Comparison of ENCODE assay signal across 29 cellular contexts in genomic region chr1:44717196-44717595, GRCh38. TPM values are rescaled to one million over a fixed set of nuclear protein-coding genes. Genes with fewer than 3 reads are reported as not detected.
A peak's percentile ranks its signal among the peaks of the same experiment; 100 is the strongest.
DNase-seq lines count a peak whose midpoint lies in the region; ATAC-seq and TF ChIP-seq lines count a peak whose summit lies in the region.
"Had no signal": no experiment of that assay in that cellular context is flagged by ENCODE, and none has a peak within 500 bp of the region (broad histone marks: within the 10 kb centered on the region; RNA-seq: fewer than 3 reads in every experiment).

No MANE protein-coding gene starts in this region.

- no peaks in the 10 kb centered on the region for H3K36me3 Mint-ChIP-seq in CD4-positive, CD25-positive, alpha-beta regulatory T cell
- no peaks in the 10 kb centered on the region for H3K36me3 Mint-ChIP-seq in natural killer cell
- H3K36me3 Mint-ChIP-seq: activated naive CD4-positive, alpha-beta T cell treated with anti-CD3 and anti-CD28 coated beads, Interleukin-2, amount 50 U/mL, for 24 hours had no signal

- peaks cover 29 to 67% (median 47%) of the 10 kb centered on the region in 4 donors for H3K4me1 Mint-ChIP-seq in CD4-positive, CD25-positive, alpha-beta regulatory T cell
- H3K4me1 Mint-ChIP-seq in natural killer cell, result peaks cover 47 to 49% of the 10 kb centered on the region in 2 donors

- H3K27ac Mint-ChIP-seq in CD4-positive, CD25-positive, alpha-beta regulatory T cell, result peak overlapping the region in 2 of 3 donors; percentile 5 to 52
- peak overlapping the region; percentile 7 to 64 for H3K27ac Mint-ChIP-seq in natural killer cell
- H3K27ac Mint-ChIP-seq: activated naive CD4-positive, alpha-beta T cell treated with anti-CD3 and anti-CD28 coated beads, Interleukin-2, amount 50 U/mL, for 24 hours had no signal

- peak overlapping the region in 1 of 4 donors; percentile 15 for H3K4me3 Mint-ChIP-seq in CD4-positive, CD25-positive, alpha-beta regulatory T cell
- H3K4me3 Mint-ChIP-seq in natural killer cell, result no peak overlapping the region

- WGBS in lower leg skin, 2 donors, result 57 to 68% methylated on average over 3 of the region's 3 CpGs

- DNase-seq in CD4-positive, CD25-positive, alpha-beta regulatory T cell, result no peak
- peak; percentile 37 for DNase-seq in astrocyte of the hippocampus (ENCODE audit: low read depth, low spot score)
- no peak for DNase-seq in natural killer cell
- no peak for DNase-seq in SW480 (ENCODE audit: low spot score)
- no peak for DNase-seq in lower leg skin (ENCODE audit: low spot score in 2 of 2)
- DNase-seq: activated CD4-positive, alpha-beta T cell treated with anti-CD3 and anti-CD28 coated beads, Interleukin-2, amount 50 U/mL, for 48 hours; activated T-cell treated with anti-CD3 and anti-CD28 coated beads, Interleukin-2, amount 50 U/mL, for 1 hour; AML-193; Calu3; effector CD4-positive, alpha-beta T cell; EL; head of caudate nucleus; midbrain; NCI-H1694; NCI-H345; psoas muscle; stimulated activated naive CD8-positive, alpha-beta T cell treated with anti-CD3 and anti-CD28 coated beads, Interleukin-15, Interleukin-2, amounts not matched to agents 100 U/mL and 50 U/mL, for 24 hours; tibial artery had no signal

- no peak for TF ChIP-seq RAD21 in Ishikawa (IDR thresholded peaks at IDR 0.05; ENCODE audit: low read depth)

- H3K9me3 ChIP-seq in CD4-positive, CD25-positive, alpha-beta regulatory T cell (ENCODE audit: control insufficient read depth in 2 of 2, low read length in 2 of 2), result no peaks in the 10 kb centered on the region
- H3K9me3 ChIP-seq: esophagus muscularis mucosa, neutrophil, psoas muscle, tibial artery had no signal

- peaks cover 0 to 2% (median 0%) of the 10 kb centered on the region in 7 donors for H3K9me3 Mint-ChIP-seq in CD4-positive, CD25-positive, alpha-beta regulatory T cell
- H3K9me3 Mint-ChIP-seq in natural killer cell, result no peaks in the 10 kb centered on the region
- H3K9me3 Mint-ChIP-seq: activated naive CD4-positive, alpha-beta T cell treated with anti-CD3 and anti-CD28 coated beads, Interleukin-2, amount 50 U/mL, for 24 hours had no signal

- no peaks in the 10 kb centered on the region for H3K36me3 ChIP-seq in CD4-positive, CD25-positive, alpha-beta regulatory T cell (ENCODE audit: control insufficient read depth, insufficient read depth, low read length)
- H3K36me3 ChIP-seq: esophagus muscularis mucosa, neutrophil, tibial artery had no signal

- TF ChIP-seq CTCF in natural killer cell (IDR thresholded peaks at IDR 0.05) (no peak), lower leg skin (IDR thresholded peaks at IDR 0.05) (no peak)

- intact Hi-C loops in natural killer cell (cut with micrococcal nuclease), result loop anchor here (5.0 kb wide), 1 partner anchor 585 kb away; no protein-coding TSS in a partner anchor
- intact Hi-C loops in lower leg skin (cut with DNase I; ENCODE audit: low total_unique reads), result no loop called here

- TF ChIP-seq EP300 in Ishikawa (IDR thresholded peaks at IDR 0.05; ENCODE audit: borderline replicate concordance), result no peak

- H3K4me1 ChIP-seq in CD4-positive, CD25-positive, alpha-beta regulatory T cell (ENCODE audit: control insufficient read depth, insufficient read depth, low read length, poor library complexity, severe bottlenecking), result peaks cover 31% of the 10 kb centered on the region

- no peak overlapping the region for H3K4me3 ChIP-seq in CD4-positive, CD25-positive, alpha-beta regulatory T cell (ENCODE audit: low read depth, low read length)
- H3K4me3 ChIP-seq in lower leg skin (ENCODE audit: low read depth, poor library complexity, severe bottlenecking), result no peak overlapping the region
- H3K4me3 ChIP-seq: esophagus muscularis mucosa, psoas muscle, skin epidermis, tibial artery had no signal

- ATAC-seq in CD4-positive, CD25-positive, alpha-beta regulatory T cell (ENCODE audit: low read depth in 2 of 2), result no peak
- ATAC-seq in natural killer cell, result no peak
- no peak for ATAC-seq in HG03460 (IDR thresholded peaks at IDR 0.05; ENCODE audit: unreplicated experiment)
- ATAC-seq: left lobe of liver; psoas muscle; stimulated activated naive CD8-positive, alpha-beta T cell treated with anti-CD3 and anti-CD28 coated beads, Interleukin-15, Interleukin-2, amounts not matched to agents 100 U/mL and 50 U/mL, for 24 hours had no signal

- no peak overlapping the region for H3K27ac ChIP-seq in CD4-positive, CD25-positive, alpha-beta regulatory T cell (ENCODE audit: insufficient read depth, low read length, poor library complexity, severe bottlenecking)
- H3K27ac ChIP-seq: neutrophil, psoas muscle, skin epidermis, tibial artery, VCaP had no signal

- TF ChIP-seq POLR2A in lower leg skin (IDR thresholded peaks at IDR 0.05), result no peak

- no peaks in the 10 kb centered on the region for H3K27me3 ChIP-seq in CD4-positive, CD25-positive, alpha-beta regulatory T cell (ENCODE audit: control insufficient read depth, insufficient read depth, low read length)
- H3K27me3 ChIP-seq: esophagus muscularis mucosa, neutrophil had no signal

- peaks cover 4% of the 10 kb centered on the region for H3K27me3 Mint-ChIP-seq in CD4-positive, CD25-positive, alpha-beta regulatory T cell
- no peaks in the 10 kb centered on the region for H3K27me3 Mint-ChIP-seq in natural killer cell (ENCODE audit: low read depth in 2 of 2)
- H3K27me3 Mint-ChIP-seq: activated naive CD4-positive, alpha-beta T cell treated with anti-CD3 and anti-CD28 coated beads, Interleukin-2, amount 50 U/mL, for 24 hours had no signal

TF ChIP-seq in Ishikawa, 13 proteins besides CTCF, POLR2A, EP300 and RAD21:
- TF ChIP-seq TEAD4 (IDR thresholded peaks at IDR 0.05) (peak; percentile 41; the same call in 1 of the 2 replicates), NFIC (IDR thresholded peaks at IDR 0.05) (no peak)

RNA-seq across cellular contexts. Expression of gene RNU5D-1, which starts 13.8 kb away (rescaled TPM):
- total RNA-seq in CD4-positive, CD25-positive, alpha-beta regulatory T cell, result not detected
- polyA plus RNA-seq in CD4-positive, CD25-positive, alpha-beta regulatory T cell, result not detected
- total RNA-seq in natural killer cell (not detected), lower leg skin (not detected)
- total RNA-seq: astrocyte; Calu3; cerebellum; esophagus muscularis mucosa; left lobe of liver; psoas muscle; T-helper 1 cell treated with Interleukin-12 subunit alpha and Interleukin-12 subunit beta and Interleukin-4 antibody, amounts not matched to agents 30 ng/mL and 1 ng/mL, for 36 hours had no signal
- polyA plus RNA-seq: psoas muscle had no signal

RNA-seq across cellular contexts. Expression of gene KIF2C, which starts 22.4 kb away (rescaled TPM):
- 1.5 TPM for total RNA-seq in CD4-positive, CD25-positive, alpha-beta regulatory T cell
- 1 to 10 TPM; 1.1 to 3.9 (median 3.3) TPM for polyA plus RNA-seq in CD4-positive, CD25-positive, alpha-beta regulatory T cell
- total RNA-seq in natural killer cell (1 to 10 TPM in 1 of 3 donors, under 1 TPM in 2; 0.59 to 1.3 (median 0.93) TPM), lower leg skin (1 to 10 TPM in 3 of 4 donors, under 1 TPM in 1; 0.76 to 4.5 (median 3.7) TPM)

RNA-seq across cellular contexts. Expression of gene ARMH1, which starts 42.7 kb away (rescaled TPM):
- total RNA-seq in CD4-positive, CD25-positive, alpha-beta regulatory T cell, result 24.8 TPM
- polyA plus RNA-seq in CD4-positive, CD25-positive, alpha-beta regulatory T cell, result 1 to 10 TPM; 3.0 to 5.7 (median 4.3) TPM
- 10 to 100 TPM in 1 of 3 donors, 1 to 10 TPM in 2; 1.5 to 25.5 (median 5.0) TPM for total RNA-seq in natural killer cell
- 1 to 10 TPM in 1 of 4 donors, not detected in 3; 2.7 TPM for total RNA-seq in lower leg skin

RNA-seq across cellular contexts. Expression of gene TMEM53, which starts 42.9 kb away (rescaled TPM):
- total RNA-seq in CD4-positive, CD25-positive, alpha-beta regulatory T cell, result 2.7 TPM
- 1 to 10 TPM; 4.2 to 6.8 (median 6.2) TPM for polyA plus RNA-seq in CD4-positive, CD25-positive, alpha-beta regulatory T cell
- total RNA-seq in natural killer cell, result 1 to 10 TPM; 2.2 to 3.8 (median 3.3) TPM
- 10 to 100 TPM in 2 of 4 donors, 1 to 10 TPM in 2; 5.2 to 23.4 (median 9.9) TPM for total RNA-seq in lower leg skin

RNA-seq across cellular contexts. Expression of gene RPS8, which starts 58.1 kb away (rescaled TPM):
- 1,739 TPM for total RNA-seq in CD4-positive, CD25-positive, alpha-beta regulatory T cell
- 1,000 to 10,000 TPM in 2 of 4 donors, 100 to 1,000 TPM in 2; 805 to 1,312 (median 1,070) TPM for polyA plus RNA-seq in CD4-positive, CD25-positive, alpha-beta regulatory T cell
- total RNA-seq in natural killer cell (1,000 to 10,000 TPM in 2 of 3 donors, 100 to 1,000 TPM in 1; 848 to 1,092 (median 1,009) TPM), lower leg skin (1,000 to 10,000 TPM; 2,628 to 4,866 (median 3,019) TPM)
